ENCODE assay signal across 8 cellular contexts in the genomic region with DNA sequence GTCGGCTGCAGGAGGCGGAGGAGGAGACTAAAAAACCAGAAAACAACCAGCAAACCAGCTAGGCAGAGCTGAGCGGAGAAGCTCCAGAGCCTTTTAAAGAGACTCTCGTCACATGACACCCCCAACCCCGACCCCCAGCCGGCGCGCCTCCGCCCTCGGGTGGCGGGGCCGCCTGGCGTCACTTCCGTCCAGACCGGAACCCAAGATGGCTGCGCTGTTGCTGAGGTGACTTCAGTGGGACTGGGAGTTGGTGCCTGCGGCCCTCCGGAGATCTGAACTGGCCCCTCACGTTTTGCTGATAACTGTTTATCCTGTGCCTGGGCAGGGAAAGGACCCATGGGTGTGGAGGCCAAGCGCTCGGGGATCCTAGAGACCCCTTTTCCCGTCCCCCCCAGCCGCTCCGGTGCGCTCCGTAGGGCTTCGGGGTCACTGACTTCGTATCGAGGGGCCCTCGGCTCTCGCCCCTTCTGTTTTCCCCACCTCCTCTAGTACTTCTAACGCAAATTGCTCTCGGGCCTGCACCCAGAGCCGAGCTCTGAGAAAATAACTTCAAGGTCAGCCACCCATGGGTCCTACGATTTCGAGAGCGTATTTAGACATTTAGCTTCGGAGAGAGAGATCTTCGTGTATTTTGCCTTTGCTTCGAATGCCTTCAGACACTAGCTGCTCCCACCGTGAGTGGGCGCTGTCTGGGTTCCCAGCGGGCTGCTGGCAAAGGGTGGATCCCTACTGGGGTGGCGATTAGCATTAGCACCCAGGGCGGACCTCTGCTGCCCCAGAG. TPM values are rescaled to one million over a fixed set of nuclear protein-coding genes. Genes with fewer than 3 reads are reported as not detected.
DNase-seq lines count a peak whose midpoint lies in the region; ATAC-seq, FAIRE-seq and TF ChIP-seq lines count a peak whose summit lies in the region.

A gene with protein sequence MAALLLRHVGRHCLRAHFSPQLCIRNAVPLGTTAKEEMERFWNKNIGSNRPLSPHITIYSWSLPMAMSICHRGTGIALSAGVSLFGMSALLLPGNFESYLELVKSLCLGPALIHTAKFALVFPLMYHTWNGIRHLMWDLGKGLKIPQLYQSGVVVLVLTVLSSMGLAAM (plus strand): TSS at position 181 of the 781 bp plus-strand sequence. CDS start 25 bp downstream, at position 206.

- H3K27me3 ChIP-seq in SJCRH30 (no peaks in the 10 kb centered on the region), foreskin keratinocyte (no peaks in the 10 kb centered on the region), neural progenitor cell (no peaks in the 10 kb centered on the region)

- H3K27ac ChIP-seq in SJCRH30: peak within 1 kb of the TSS; percentile 79
- H3K27ac ChIP-seq in foreskin keratinocyte: peak within 1 kb of the TSS; percentile 88
- H3K27ac ChIP-seq in neural progenitor cell: peak within 1 kb of the TSS; percentile 87

- H3K4me3 ChIP-seq in SJCRH30 (peak within 1 kb of the TSS; percentile 82), neural progenitor cell (peak within 1 kb of the TSS; percentile 93)

- no peaks in the 10 kb centered on the region for H3K36me3 Mint-ChIP-seq in neural progenitor cell

- ATAC-seq in foreskin keratinocyte: peak; percentile 88

- H3K4me1 ChIP-seq in SJCRH30: peaks cover 5% of the 10 kb centered on the region; the same call in 1 of the 2 replicates
- H3K4me1 ChIP-seq in foreskin keratinocyte: peaks cover 5% of the 10 kb centered on the region
- H3K4me1 ChIP-seq in neural progenitor cell: peaks cover 28% of the 10 kb centered on the region

- peak within 1 kb of the TSS; percentile 94 for H3K27ac Mint-ChIP-seq in neural progenitor cell

- H3K36me3 ChIP-seq in SJCRH30: peaks cover 5% of the 10 kb centered on the region; the same call in 1 of the 2 replicates
- H3K36me3 ChIP-seq in neural progenitor cell: no peaks in the 10 kb centered on the region

- DNase-seq in H54 (ENCODE audit: insufficient read length, low spot score): peak; percentile 84
- peak; percentile 84 for DNase-seq in M059J (ENCODE audit: low read depth)
- peak; percentile 84 to 89 for DNase-seq in SJCRH30
- DNase-seq in activated gamma-delta T cell treated with anti-CD3 and anti-CD28 coated beads, Interleukin-2, amount 50 U/mL, for 16 hours (ENCODE audit: low read depth): peak; percentile 87
- DNase-seq in foreskin keratinocyte: peak; percentile 46 to 70
- DNase-seq in neural progenitor cell (ENCODE audit: low spot score): peak; percentile 95
- peak; percentile 82 for DNase-seq in stromal cell of bone marrow (ENCODE audit: low read depth)

- peaks cover 24% of the 10 kb centered on the region for H3K4me1 Mint-ChIP-seq in neural progenitor cell

- H3K9me3 ChIP-seq in SJCRH30 (replicated peaks): no peaks in the 10 kb centered on the region
- no peaks in the 10 kb centered on the region for H3K9me3 ChIP-seq in neural progenitor cell (ENCODE audit: low read depth)

- peak within 1 kb of the TSS; percentile 91 for H3K4me2 ChIP-seq in neural progenitor cell

- H3K79me2 ChIP-seq in neural progenitor cell (ENCODE audit: low read depth): peaks cover 47% of the 10 kb centered on the region

- TF ChIP-seq POLR2A in H54 (IDR thresholded peaks at IDR 0.05; ENCODE audit: low read depth, low read length): peak; percentile 90

- peak within 1 kb of the TSS; percentile 86 for H2AFZ ChIP-seq in neural progenitor cell (replicated peaks)

- H3F3A ChIP-seq in neural progenitor cell (ENCODE audit: low read depth): peaks cover 20% of the 10 kb centered on the region

- H3K4me3 Mint-ChIP-seq in neural progenitor cell: peak within 1 kb of the TSS; percentile 98

- H3K27me3 Mint-ChIP-seq in neural progenitor cell (ENCODE audit: insufficient read depth, low read depth): peaks cover 2% of the 10 kb centered on the region

- FAIRE-seq in G401.6 (lab: Jason Lieb, UNC) (peak; percentile 95), H54 (lab: Jason Lieb, UNC) (no peak)

- H4K20me1 ChIP-seq in neural progenitor cell (ENCODE audit: low read depth): peaks cover 41% of the 10 kb centered on the region

- no peaks in the 10 kb centered on the region for H3K9me3 Mint-ChIP-seq in neural progenitor cell

- H3K9ac ChIP-seq in neural progenitor cell: peak within 1 kb of the TSS; percentile 90

- peak; percentile 66 for TF ChIP-seq CTCF in foreskin keratinocyte (conservative IDR thresholded peaks at IDR 0.05)
- TF ChIP-seq CTCF in neural progenitor cell (IDR thresholded peaks at IDR 0.05): peak; percentile 53

RNA-seq across cellular contexts. Expression of the gene that starts here (rescaled TPM):
- 19.2 and 44.2 TPM in 2 replicates for total RNA-seq in M059J (2014; rRNA removed; shearing (Covaris generic))
- total RNA-seq in SJCRH30 (2014; rRNA removed; shearing (Covaris generic)): 53.8 and 61.8 TPM in 2 replicates
- total RNA-seq in foreskin keratinocyte (91.0 and 91.9 TPM in 2 replicates), neural progenitor cell (ENCODE audit: low replicate concordance) (61.2 and 95.7 TPM in 2 replicates)
- polyA plus RNA-seq in foreskin keratinocyte: 164 and 186 TPM in 2 replicates

Comparison
In these comparisons a context has a peak if more than half of its experiments do, and no peak if none do; other contexts are left out.
1. Peak in every context shown above with its lines: DNase-seq, ATAC-seq, H3K4me3 ChIP-seq and H3K27ac ChIP-seq.